1 cellular context compared by ENCODE assay signal in genomic region chr4:70583952-70584834, GRCh38.
A peak's percentile ranks its signal among the peaks of the same experiment; 100 is the strongest.
TF ChIP-seq lines count a peak whose summit lies in the region.

No MANE protein-coding gene starts in this region.

TF ChIP-seq in HEK293, 187 proteins besides CTCF, POLR2A, EP300 and RAD21 (continued from another document and continues in another):
- TF ChIP-seq PRDM10 (tag by site-specific recombination; IDR thresholded peaks at IDR 0.05) (peak; percentile 46), KLF10 (tag by site-specific recombination; IDR thresholded peaks at IDR 0.05) (no peak), ZBTB21 (tag by site-specific recombination; IDR thresholded peaks at IDR 0.05) (peak; percentile 52; the same call in 1 of the 2 replicates), ZNF521 (tag by site-specific recombination; IDR thresholded peaks at IDR 0.05) (no peak), ZNF423 (tag by site-specific recombination; IDR thresholded peaks at IDR 0.05) (no peak), ZNF792 (tag by site-specific recombination; IDR thresholded peaks at IDR 0.05) (no peak), INSM2 (tag by site-specific recombination; IDR thresholded peaks at IDR 0.05) (0 out of 2 replicates have a peak, but pooled peaks have one; percentile 38), ZNF311 (tag by site-specific recombination; IDR thresholded peaks at IDR 0.05; ENCODE audit: borderline replicate concordance) (no peak), ZFP69B (tag by site-specific recombination; IDR thresholded peaks at IDR 0.05) (no peak), ZSCAN16 (tag by site-specific recombination; IDR thresholded peaks at IDR 0.05) (no peak), ZNF623 (tag by site-specific recombination; IDR thresholded peaks at IDR 0.05) (no peak), PRDM2 (tag by site-specific recombination; IDR thresholded peaks at IDR 0.05; ENCODE audit: borderline replicate concordance) (no peak), ZNF571 (tag by site-specific recombination; IDR thresholded peaks at IDR 0.05) (no peak), ZBTB1 (tag by site-specific recombination; IDR thresholded peaks at IDR 0.05) (no peak), IKZF3 (tag by site-specific recombination; IDR thresholded peaks at IDR 0.05) (peak; percentile 61), ZNF580 (tag by site-specific recombination; IDR thresholded peaks at IDR 0.05) (no peak), ZSCAN18 (tag by site-specific recombination; IDR thresholded peaks at IDR 0.05) (no peak), ZIC2 (tag by site-specific recombination; IDR thresholded peaks at IDR 0.05) (no peak), ZNF302 (tag by site-specific recombination; IDR thresholded peaks at IDR 0.05; ENCODE audit: low read depth) (no peak), SP7 (tag by site-specific recombination; IDR thresholded peaks at IDR 0.05) (peak; percentile 77; the same call in 1 of the 2 replicates), YY1 (tag by site-specific recombination; IDR thresholded peaks at IDR 0.05) (no peak), SCRT1 (tag by site-specific recombination; IDR thresholded peaks at IDR 0.05; ENCODE audit: borderline replicate concordance) (no peak), ZNF221 (tag by site-specific recombination; IDR thresholded peaks at IDR 0.05; ENCODE audit: borderline replicate concordance) (no peak), ZNF148 (tag by site-specific recombination; IDR thresholded peaks at IDR 0.05; ENCODE audit: borderline replicate concordance) (no peak), ZNF24 (tag by site-specific recombination; IDR thresholded peaks at IDR 0.05) (0 out of 2 replicates have a peak, but pooled peaks have one; percentile 51), ZNF510 (tag by site-specific recombination; IDR thresholded peaks at IDR 0.05; ENCODE audit: insufficient replicate concordance) (no peak), ZBTB49 (tag by site-specific recombination; IDR thresholded peaks at IDR 0.05; ENCODE audit: low read depth) (no peak), HOXA7 (CRISPR knock-in tag; IDR thresholded peaks at IDR 0.05; ENCODE audit: borderline replicate concordance) (no peak), ZNF585B (tag by site-specific recombination; IDR thresholded peaks at IDR 0.05) (no peak), ZFP41 (tag by site-specific recombination; IDR thresholded peaks at IDR 0.05; ENCODE audit: borderline replicate concordance) (no peak), ZSCAN30 (tag by site-specific recombination; IDR thresholded peaks at IDR 0.05) (no peak), ZNF629 (tag by site-specific recombination; IDR thresholded peaks at IDR 0.05) (peak; percentile 87), ZNF560 (tag by site-specific recombination; IDR thresholded peaks at IDR 0.05; ENCODE audit: borderline replicate concordance) (no peak), ZNF404 (tag by site-specific recombination; IDR thresholded peaks at IDR 0.05) (no peak), ZNF645 (tag by site-specific recombination; IDR thresholded peaks at IDR 0.05) (no peak), ZNF366 (tag by site-specific recombination; conservative IDR thresholded peaks at IDR 0.05) (peak; percentile 95), ZNF501 (tag by site-specific recombination; IDR thresholded peaks at IDR 0.05) (peak; percentile 22; the same call in 1 of the 2 replicates), ZNF18 (tag by site-specific recombination; IDR thresholded peaks at IDR 0.05) (no peak)
